9 cellular contexts compared by ENCODE assay signal in genomic region chr7:102376964-102377363, GRCh38. TPM values are rescaled to one million over a fixed set of nuclear protein-coding genes. Genes with fewer than 3 reads are reported as not detected.
"Had no signal": no experiment of that assay in that cellular context is flagged by ENCODE, and none has a peak within 500 bp of the region (broad histone marks: within the 10 kb centered on the region; RNA-seq: fewer than 3 reads in every experiment).

No MANE protein-coding gene starts in this region.

RNA-seq across cellular contexts. Expression of gene SPDYE6, which starts 20.7 kb away (rescaled TPM):
- total RNA-seq: activated CD8-positive, alpha-beta T cell treated with anti-CD3 and anti-CD28 coated beads, Interleukin-2, amount 10 ng/mL, durations not matched to agents 7 days and 5 days; activated naive CD4-positive, alpha-beta T cell treated with anti-CD3 and anti-CD28 coated beads for 36 hours; activated naive CD4-positive, alpha-beta T cell treated with anti-CD3 and anti-CD28 coated beads, Interleukin-2, amount 50 U/mL, for 72 hours; aorta; cerebellum; MCF 10A; OCI-LY7; Right ventricle myocardium superior; T-helper 2 cell treated with Interferon-gamma antibody and Interleukin-4, amounts not matched to agents 100 ng/mL and 5 ng/mL, for 36 hours had no signal
